In genomic region chr14:64293976-64294671, GRCh38 we compare ENCODE assay signal across 1 cellular context.
TF ChIP-seq lines count a peak whose summit lies in the region.

ESR2 (minus strand) TSS chr14:64294371; CDS start chr14:64282985, 11,386 bp downstream.

TF ChIP-seq in WTC11, 78 proteins besides CTCF, POLR2A, EP300 and RAD21 (continued from another document):
- TF ChIP-seq E2F4 (CRISPR knock-in tag; IDR thresholded peaks at IDR 0.05; ENCODE audit: borderline replicate concordance, low read depth) (no peak), OVOL2 (CRISPR knock-in tag; IDR thresholded peaks at IDR 0.05; ENCODE audit: borderline replicate concordance) (no peak), FOXP1 (CRISPR knock-in tag; IDR thresholded peaks at IDR 0.05; ENCODE audit: borderline replicate concordance) (0 out of 2 replicates have a peak, but pooled peaks have one; percentile 43), GABPB1 (CRISPR knock-in tag; IDR thresholded peaks at IDR 0.05) (no peak), ZMAT4 (CRISPR knock-in tag; IDR thresholded peaks at IDR 0.05) (no peak), MAX (CRISPR knock-in tag; IDR thresholded peaks at IDR 0.05) (peak; percentile 86; the same call in 1 of the 2 replicates), ZNF317 (CRISPR knock-in tag; IDR thresholded peaks at IDR 0.05; ENCODE audit: borderline replicate concordance, low read depth) (0 out of 2 replicates have a peak, but pooled peaks have one; percentile 25), PRRX2 (CRISPR knock-in tag; IDR thresholded peaks at IDR 0.05) (no peak), TCF7 (CRISPR knock-in tag; IDR thresholded peaks at IDR 0.05; ENCODE audit: low read depth) (no peak), HMGA2 (CRISPR knock-in tag; IDR thresholded peaks at IDR 0.05) (no peak), ESRRA (CRISPR knock-in tag; IDR thresholded peaks at IDR 0.05; ENCODE audit: borderline replicate concordance) (peak; percentile 65; the same call in 1 of the 2 replicates), ZNF138 (CRISPR knock-in tag; conservative IDR thresholded peaks at IDR 0.05) (no peak), AR (CRISPR knock-in tag; IDR thresholded peaks at IDR 0.05) (no peak), KAT7 (CRISPR knock-in tag; IDR thresholded peaks at IDR 0.05; ENCODE audit: borderline replicate concordance) (no peak), IRF2 (CRISPR knock-in tag; IDR thresholded peaks at IDR 0.05; ENCODE audit: borderline replicate concordance, low read depth) (no peak), ZNF281 (CRISPR knock-in tag; IDR thresholded peaks at IDR 0.05) (no peak), IRF1 (CRISPR knock-in tag; IDR thresholded peaks at IDR 0.05) (0 out of 2 replicates have a peak, but pooled peaks have one; percentile 53), USF2 (CRISPR knock-in tag; IDR thresholded peaks at IDR 0.05) (peak; percentile 88), ATF3 (CRISPR knock-in tag; conservative IDR thresholded peaks at IDR 0.05) (no peak), MYBL2 (CRISPR knock-in tag; IDR thresholded peaks at IDR 0.05) (no peak), ZBTB43 (CRISPR knock-in tag; IDR thresholded peaks at IDR 0.05) (no peak), SMAD3 (CRISPR knock-in tag; IDR thresholded peaks at IDR 0.05; ENCODE audit: borderline replicate concordance) (no peak), JAZF1 (CRISPR knock-in tag; IDR thresholded peaks at IDR 0.05) (no peak), FOXK1 (CRISPR knock-in tag; IDR thresholded peaks at IDR 0.05) (no peak), SMAD4 (CRISPR knock-in tag; IDR thresholded peaks at IDR 0.05) (no peak), ZNF416 (CRISPR knock-in tag; IDR thresholded peaks at IDR 0.05) (no peak), MLX (CRISPR knock-in tag; IDR thresholded peaks at IDR 0.05) (0 out of 2 replicates have a peak, but pooled peaks have one; percentile 15)
